In genomic region chr17:21018894-21019293, GRCh38 we compare ENCODE assay signal across 1 cellular context.
TF ChIP-seq lines count a peak whose summit lies in the region.

No MANE protein-coding gene starts in this region.

TF ChIP-seq in H1, 55 proteins besides CTCF, POLR2A, EP300 and RAD21:
- TF ChIP-seq SIRT6 (IDR thresholded peaks at IDR 0.05; ENCODE audit: low read length) (no peak), EGR1 (IDR thresholded peaks at IDR 0.05; ENCODE audit: borderline replicate concordance, low read depth, low read length) (no peak), KDM4A (IDR thresholded peaks at IDR 0.05; ENCODE audit: low read depth, low read length, severe bottlenecking) (no peak), BCL11A (IDR thresholded peaks at IDR 0.05; ENCODE audit: low read depth in 2 of 2, low read length in 2 of 2) (no peak), ATF3 (IDR thresholded peaks at IDR 0.05; ENCODE audit: insufficient read depth, low read depth, low read length) (no peak), TEAD4 (IDR thresholded peaks at IDR 0.05; ENCODE audit: low read depth, low read length) (no peak), CBX8 (IDR thresholded peaks at IDR 0.05; ENCODE audit: borderline replicate concordance, low read depth, low read length) (no peak), NANOG (IDR thresholded peaks at IDR 0.05; ENCODE audit: insufficient read depth, low read depth, low read length, poor library complexity, severe bottlenecking) (no peak), SUZ12 (IDR thresholded peaks at IDR 0.05; ENCODE audit: low read length) (no peak), CHD2 (IDR thresholded peaks at IDR 0.05; ENCODE audit: low read length) (no peak), TCF12 (IDR thresholded peaks at IDR 0.05; ENCODE audit: low read depth, low read length) (no peak), POLR2AphosphoS5 (IDR thresholded peaks at IDR 0.05; ENCODE audit: low read depth, low read length) (no peak), CBX5 (IDR thresholded peaks at IDR 0.05; ENCODE audit: low read depth, low read length) (no peak), USF2 (IDR thresholded peaks at IDR 0.05; ENCODE audit: low read length) (no peak), TBP (IDR thresholded peaks at IDR 0.05; ENCODE audit: low read depth, low read length) (no peak), E2F6 (IDR thresholded peaks at IDR 0.05) (no peak)
